17 cellular contexts compared by ENCODE assay signal in genomic region chr6:110946498-110946897, GRCh38.
"Had no signal": no experiment of that assay in that cellular context is flagged by ENCODE, and none has a peak within 500 bp of the region (broad histone marks: within the 10 kb centered on the region; RNA-seq: fewer than 3 reads in every experiment).

No MANE protein-coding gene starts in this region.

- H3K27ac Mint-ChIP-seq: activated CD4-positive, alpha-beta T cell treated with anti-CD3 and anti-CD28 coated beads, Interleukin-2, amount 10 ng/mL, durations not matched to agents 24 days and 14 days; activated naive CD4-positive, alpha-beta T cell treated with anti-CD3 and anti-CD28 coated beads for 36 hours; activated naive CD8-positive, alpha-beta T cell treated with anti-CD3 and anti-CD28 coated beads, Interleukin-2, amount 50 U/mL, for 24 hours; neural progenitor cell; T-helper 17 cell; WTC11 had no signal

- H3K9me3 Mint-ChIP-seq: activated CD4-positive, alpha-beta T cell treated with anti-CD3 and anti-CD28 coated beads, Interleukin-2, amount 10 ng/mL, durations not matched to agents 24 days and 14 days; activated naive CD4-positive, alpha-beta T cell treated with anti-CD3 and anti-CD28 coated beads for 36 hours; activated naive CD8-positive, alpha-beta T cell treated with anti-CD3 and anti-CD28 coated beads, Interleukin-2, amount 50 U/mL, for 24 hours; naive B cell; neural progenitor cell; WTC11 had no signal

- H2AFZ ChIP-seq: neural progenitor cell had no signal

- H3K4me3 Mint-ChIP-seq: activated CD4-positive, alpha-beta T cell treated with anti-CD3 and anti-CD28 coated beads, Interleukin-2, amount 10 ng/mL, durations not matched to agents 24 days and 14 days; activated naive CD4-positive, alpha-beta T cell treated with anti-CD3 and anti-CD28 coated beads for 36 hours; activated naive CD8-positive, alpha-beta T cell treated with anti-CD3 and anti-CD28 coated beads, Interleukin-2, amount 50 U/mL, for 24 hours; naive B cell; neural progenitor cell; T-helper 17 cell; WTC11 had no signal

- H3K9me3 ChIP-seq: ascending aorta, gastrocnemius medialis, heart right ventricle, ovary, spleen, thoracic aorta, upper lobe of right lung had no signal

- H3K27me3 ChIP-seq: ascending aorta, cardiac muscle cell, gastrocnemius medialis, heart right ventricle, neural progenitor cell, ovary, spleen, upper lobe of right lung had no signal

- H3K27ac ChIP-seq: ascending aorta, cardiac muscle cell, gastrocnemius medialis, heart right ventricle, neural progenitor cell, ovary, spleen, thoracic aorta, upper lobe of right lung had no signal

- H3K4me1 Mint-ChIP-seq: WTC11 had no signal

- H3K36me3 ChIP-seq: ascending aorta, cardiac muscle cell, gastrocnemius medialis, heart right ventricle, neural progenitor cell, ovary, spleen, thoracic aorta, upper lobe of right lung had no signal

- DNase-seq: activated CD4-positive, alpha-beta T cell treated with anti-CD3 and anti-CD28 coated beads, Interleukin-2, amount 10 ng/mL, durations not matched to agents 24 days and 14 days; activated CD8-positive, alpha-beta memory T cell treated with anti-CD3 and anti-CD28 coated beads for 24 hours; activated naive CD4-positive, alpha-beta T cell treated with anti-CD3 and anti-CD28 coated beads for 36 hours; activated naive CD8-positive, alpha-beta T cell treated with anti-CD3 and anti-CD28 coated beads, Interleukin-2, amount 50 U/mL, for 24 hours; gastrocnemius medialis; heart right ventricle; naive B cell; ovary; spleen; T-helper 17 cell; upper lobe of right lung had no signal

- H3K4me1 ChIP-seq: ascending aorta, gastrocnemius medialis, neural progenitor cell, upper lobe of right lung had no signal

- H3K4me2 ChIP-seq: neural progenitor cell had no signal

- H3K4me3 ChIP-seq: ascending aorta, cardiac muscle cell, gastrocnemius medialis, heart right ventricle, neural progenitor cell, ovary, spleen, thoracic aorta, upper lobe of right lung had no signal

- H3K27me3 Mint-ChIP-seq: activated naive CD8-positive, alpha-beta T cell treated with anti-CD3 and anti-CD28 coated beads, Interleukin-2, amount 50 U/mL, for 24 hours; naive B cell; T-helper 17 cell had no signal

- H3K36me3 Mint-ChIP-seq: naive B cell, neural progenitor cell, WTC11 had no signal

- ATAC-seq: activated naive CD8-positive, alpha-beta T cell treated with anti-CD3 and anti-CD28 coated beads, Interleukin-2, amount 50 U/mL, for 24 hours; gastrocnemius medialis; heart right ventricle; sciatic nerve; T-helper 17 cell; upper lobe of right lung; WTC11 had no signal
